ENCODE assay signal across 7 cellular contexts in the genomic region with DNA sequence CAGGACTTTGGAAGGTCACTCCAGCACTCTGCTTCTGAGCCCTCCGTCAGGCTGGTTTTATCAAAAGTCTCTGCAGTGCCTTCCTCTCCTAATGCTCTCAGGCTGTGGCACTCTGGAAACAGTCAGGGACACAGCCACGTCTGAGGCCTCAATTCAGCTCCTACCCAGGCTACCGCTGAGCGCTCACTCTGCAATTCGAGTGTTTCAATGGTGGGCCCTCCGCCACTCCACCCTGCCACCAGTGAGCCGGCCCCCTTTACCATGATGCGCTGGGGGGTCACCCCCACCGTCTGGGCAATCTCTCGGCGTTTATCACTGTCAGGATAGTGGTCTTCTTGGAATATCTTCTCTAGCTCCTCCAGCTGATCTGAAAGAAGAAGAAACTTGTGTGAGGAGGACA. TPM values are rescaled to one million over a fixed set of nuclear protein-coding genes. Genes with fewer than 3 reads are reported as not detected.
"Had no signal": no experiment of that assay in that cellular context is flagged by ENCODE, and none has a peak within 500 bp of the region (broad histone marks: within the 10 kb centered on the region; RNA-seq: fewer than 3 reads in every experiment).

No MANE protein-coding gene starts in this region.

- FAIRE-seq: HTR-8/SVneo, K562 had no signal

- ATAC-seq: K562 had no signal

- DNase-seq: GOT3, HCEC 1CT, IMR-90 had no signal

- H3K4me3 ChIP-seq: K562 had no signal

RNA-seq across cellular contexts. Expression of a gene that starts 3.5 kb away (rescaled TPM):
- total RNA-seq: H7, HT-29, IMR-90, K562 had no signal
- polyA plus RNA-seq: IMR-90, K562 had no signal
